Comparison of ENCODE assay signal across 23 cellular contexts in the genomic region with DNA sequence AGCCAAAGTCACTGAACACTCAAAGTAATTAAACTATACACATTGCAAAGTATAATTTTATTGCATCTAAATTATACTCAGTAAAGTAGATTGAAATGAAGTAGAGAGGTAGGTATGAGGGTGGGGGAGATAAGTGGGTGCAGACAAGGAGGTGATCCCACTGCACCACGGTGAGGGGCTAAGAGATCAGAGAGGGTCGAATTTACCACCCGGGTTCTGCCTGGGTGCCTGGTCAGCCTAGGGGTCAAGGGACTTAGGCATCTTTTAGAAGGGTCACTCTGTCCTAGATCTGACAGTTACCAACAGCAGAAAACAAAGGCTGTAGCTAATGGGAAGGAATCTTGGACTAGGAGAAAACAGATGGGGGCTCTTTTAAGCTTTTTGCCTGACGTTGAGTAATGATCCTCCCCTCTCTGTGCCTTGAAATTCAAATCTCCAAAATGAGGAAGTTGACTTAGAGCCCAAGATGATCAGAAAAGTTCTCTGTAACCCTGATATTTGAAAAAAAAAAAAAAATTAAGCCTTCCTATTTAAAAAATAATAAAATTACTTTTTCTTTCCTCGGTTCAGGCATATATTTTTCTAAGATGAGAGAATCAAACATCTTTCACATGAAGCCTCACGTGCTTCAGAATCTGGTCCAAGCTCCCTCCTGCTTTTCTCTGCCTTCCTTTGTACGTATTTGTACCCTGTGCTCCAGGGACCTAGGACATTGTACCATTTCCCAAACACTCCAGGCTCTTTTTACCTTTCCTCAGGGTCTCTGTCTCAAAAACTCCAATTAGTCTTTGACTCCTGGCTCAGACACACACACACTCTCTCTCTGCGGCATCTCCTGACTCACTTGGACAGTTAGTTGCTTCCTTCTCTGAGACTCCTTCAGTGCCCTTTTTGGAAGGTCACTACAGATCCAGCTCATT.
DNase-seq lines count a peak whose midpoint lies in the region; ATAC-seq, FAIRE-seq and TF ChIP-seq lines count a peak whose summit lies in the region.
"Had no signal": no experiment of that assay in that cellular context is flagged by ENCODE, and none has a peak within 500 bp of the region (broad histone marks: within the 10 kb centered on the region; RNA-seq: fewer than 3 reads in every experiment).

No MANE protein-coding gene starts in this region.

- POLR2A ChIA-PET in K562 (lab: Yijun Ruan, JAX): interaction anchor here (0.6 kb wide), 1 partner anchor 15 kb away, joined by 3 read pairs; no protein-coding TSS in a partner anchor

- H4K20me1 ChIP-seq in Karpas-422 (ENCODE audit: insufficient read depth, low read depth, low read length) (no peaks in the 10 kb centered on the region), K562 (replicated peaks; ENCODE audit: control insufficient read depth, insufficient read depth, low read length) (no peaks in the 10 kb centered on the region)

- ATAC-seq in K562: no peak
- no peak for ATAC-seq in HG02981 (IDR thresholded peaks at IDR 0.05; ENCODE audit: unreplicated experiment)
- ATAC-seq: HCT116, HepG2 had no signal

- no peaks in the 10 kb centered on the region for H3K9me2 ChIP-seq in Karpas-422 (replicated peaks; ENCODE audit: insufficient read depth, low read length)
- H3K9me2 ChIP-seq: SK-N-SH had no signal

- in situ Hi-C loops in K562 (cut with MboI): no loop called here

- TF ChIP-seq RAD21 in K562 (CRISPR knock-in tag; conservative IDR thresholded peaks at IDR 0.05 in 1 of 2, IDR thresholded peaks at IDR 0.05 in 1 of 2): no peak

- no peaks in the 10 kb centered on the region for H3K9me3 ChIP-seq in Karpas-422 (ENCODE audit: low read length)
- no peaks in the 10 kb centered on the region for H3K9me3 ChIP-seq in K562 (replicated peaks; ENCODE audit: control insufficient read depth, insufficient read depth, low read depth, low read length)
- H3K9me3 ChIP-seq: Peyer's patch had no signal

- no peak for TF ChIP-seq CTCF in K562 (IDR thresholded peaks at IDR 0.05 in 2 of 3, conservative IDR thresholded peaks at IDR 0.05 in 1 of 3; ENCODE audit: insufficient read depth in 2 of 3, low read depth in 1 of 3, low read length in 3 of 3)

- H3K27ac ChIP-seq in Karpas-422 (ENCODE audit: low read length): no peak overlapping the region
- no peak overlapping the region for H3K27ac ChIP-seq in K562 (ENCODE audit: extremely low read depth, low read depth, low read length)
- H3K27ac ChIP-seq: Peyer's patch had no signal

- intact Hi-C loops in K562 (cut with micrococcal nuclease): no loop called here

- TF ChIP-seq POLR2A in K562 (conservative IDR thresholded peaks at IDR 0.05): no peak

- H3K79me2 ChIP-seq in Karpas-422 (ENCODE audit: low read length): no peaks in the 10 kb centered on the region
- H3K79me2 ChIP-seq in K562 (ENCODE audit: control insufficient read depth, insufficient read depth, low read length): no peaks in the 10 kb centered on the region

- no peak for TF ChIP-seq EP300 in K562 (IDR thresholded peaks at IDR 0.05; ENCODE audit: low read length)

- FAIRE-seq in K562 (lab: Jason Lieb, UNC) (no peak), RCC 7860 (lab: Jason Lieb, UNC) (no peak)
- FAIRE-seq: GM12891, HepG2 had no signal

- 2% methylated on average over 8 of the region's 8 CpGs for WGBS in K562 (ENCODE audit: insufficient coverage, low coverage, missing lambda C conversion rate)

- H3K4me3 ChIP-seq in Karpas-422 (ENCODE audit: low read length) (no peak overlapping the region), K562 (no peak overlapping the region)
- H3K4me3 ChIP-seq: Peyer's patch had no signal

- H2AFZ ChIP-seq in Karpas-422 (ENCODE audit: low read length) (no peak overlapping the region), K562 (ENCODE audit: low read depth, low read length) (no peak overlapping the region)

- peaks cover 12% of the 10 kb centered on the region for H3K4me1 ChIP-seq in Karpas-422 (ENCODE audit: low read length)
- no peaks in the 10 kb centered on the region for H3K4me1 ChIP-seq in K562 (replicated peaks in 1 of 2; ENCODE audit: control insufficient read depth in 2 of 2, insufficient read depth in 2 of 2, low read length in 2 of 2)
- H3K4me1 ChIP-seq: Peyer's patch had no signal

- DNase-seq in Karpas-422 (peak; percentile 46), NCI-H82 (lab: John Stamatoyannopoulos, UW) (peak; percentile 57), K562 (ENCODE audit: extremely low read depth in 1 of 4, low spot score in 3 of 4) (no peak), RCC 7860 (ENCODE audit: low spot score) (no peak), SIG-M5 (lab: John Stamatoyannopoulos, UW) (no peak)
- DNase-seq in NK-92 treated with Interleukin-12 subunit alpha and Interleukin-12 subunit beta, amount 100 ng/mL, for 24 hours (lab: John Stamatoyannopoulos, UW): no peak
- DNase-seq: Calu3, DMS79 treated with DMSO at 0.1 percent for 48 hours, GF-D8, MM.1S, NCI-H1105, NCI-H1436 treated with DMSO at 0.1 percent for 48 hours, NCI-H187 treated with DMSO at 0.1 percent for 48 hours, NCI-H2107, NCI-H446, NCI-H524 treated with DMSO at 0.1 percent for 48 hours, Peyer's patch, SK-N-SH, T-helper 2 cell had no signal

- CTCF ChIA-PET in K562 (lab: Yijun Ruan, JAX; ENCODE audit: low intra/inter-chr PET ratio): interaction anchor here (0.7 kb wide), 1 partner anchor 18 kb away, joined by 6 read pairs; no protein-coding TSS in a partner anchor

- H3K9ac ChIP-seq in Karpas-422 (ENCODE audit: low read length) (no peak overlapping the region), K562 (ENCODE audit: insufficient read depth in 1 of 2, low read depth in 2 of 2, low read length in 2 of 2) (no peak overlapping the region)
- H3K9ac ChIP-seq: SK-N-SH had no signal

- no peak overlapping the region for H3K4me2 ChIP-seq in Karpas-422 (ENCODE audit: low read depth, low read length, poor library complexity, severe bottlenecking)
- no peak overlapping the region for H3K4me2 ChIP-seq in K562 (ENCODE audit: insufficient read depth, low read length)
- H3K4me2 ChIP-seq: SK-N-SH had no signal

- H3K36me3 ChIP-seq in Karpas-422 (ENCODE audit: insufficient read depth, low read length) (no peaks in the 10 kb centered on the region), K562 (ENCODE audit: control insufficient read depth, insufficient read depth, low read length) (no peaks in the 10 kb centered on the region)
- H3K36me3 ChIP-seq: Peyer's patch had no signal

- no TSS peak for BruUV-seq in K562 (replicated peaks; lab: Mats Ljungman, UMichigan)

- H3K27me3 ChIP-seq in Karpas-422 (ENCODE audit: low read length) (no peaks in the 10 kb centered on the region), K562 (ENCODE audit: control insufficient read depth in 2 of 2, insufficient read depth in 2 of 2, low read length in 2 of 2) (peaks cover 0 to 5% of the 10 kb centered on the region in 2 experiments; a peak in 1 of 5 replicates)
- H3K27me3 ChIP-seq: Peyer's patch had no signal

- no peaks in the 10 kb centered on the region for H3K9me1 ChIP-seq in K562 (ENCODE audit: control insufficient read depth, insufficient read depth, low read length)

TF ChIP-seq in K562, 482 proteins besides CTCF, POLR2A, EP300 and RAD21 (continues in another document):
- TF ChIP-seq ZNF707 (CRISPR knock-in tag; conservative IDR thresholded peaks at IDR 0.05) (no peak), HCFC1 (IDR thresholded peaks at IDR 0.05; ENCODE audit: low read depth, low read length) (no peak), MEIS2 (IDR thresholded peaks at IDR 0.05; ENCODE audit: partially characterized antibody) (peak; percentile 55)
- TF ChIP-seq, protein P1, sequence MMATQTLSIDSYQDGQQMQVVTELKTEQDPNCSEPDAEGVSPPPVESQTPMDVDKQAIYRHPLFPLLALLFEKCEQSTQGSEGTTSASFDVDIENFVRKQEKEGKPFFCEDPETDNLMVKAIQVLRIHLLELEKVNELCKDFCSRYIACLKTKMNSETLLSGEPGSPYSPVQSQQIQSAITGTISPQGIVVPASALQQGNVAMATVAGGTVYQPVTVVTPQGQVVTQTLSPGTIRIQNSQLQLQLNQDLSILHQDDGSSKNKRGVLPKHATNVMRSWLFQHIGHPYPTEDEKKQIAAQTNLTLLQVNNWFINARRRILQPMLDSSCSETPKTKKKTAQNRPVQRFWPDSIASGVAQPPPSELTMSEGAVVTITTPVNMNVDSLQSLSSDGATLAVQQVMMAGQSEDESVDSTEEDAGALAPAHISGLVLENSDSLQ (IDR thresholded peaks at IDR 0.05): peak; percentile 55; the same call in 1 of the 2 replicates
- TF ChIP-seq, protein P2, sequence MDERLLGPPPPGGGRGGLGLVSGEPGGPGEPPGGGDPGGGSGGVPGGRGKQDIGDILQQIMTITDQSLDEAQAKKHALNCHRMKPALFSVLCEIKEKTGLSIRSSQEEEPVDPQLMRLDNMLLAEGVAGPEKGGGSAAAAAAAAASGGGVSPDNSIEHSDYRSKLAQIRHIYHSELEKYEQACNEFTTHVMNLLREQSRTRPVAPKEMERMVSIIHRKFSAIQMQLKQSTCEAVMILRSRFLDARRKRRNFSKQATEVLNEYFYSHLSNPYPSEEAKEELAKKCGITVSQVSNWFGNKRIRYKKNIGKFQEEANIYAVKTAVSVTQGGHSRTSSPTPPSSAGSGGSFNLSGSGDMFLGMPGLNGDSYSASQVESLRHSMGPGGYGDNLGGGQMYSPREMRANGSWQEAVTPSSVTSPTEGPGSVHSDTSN (CRISPR knock-in tag; IDR thresholded peaks at IDR 0.05; ENCODE audit: low read depth): no peak
- TF ChIP-seq, protein P2 (tag; conservative IDR thresholded peaks at IDR 0.05; ENCODE audit: low read depth): 0 out of 2 replicates have a peak, but pooled peaks have one; percentile 12

Comparison
In these comparisons a context has a peak if more than half of its experiments do, and no peak if none do; other contexts are left out.
1. DNase-seq: peak in Karpas-422 (single experiment) and NCI-H82 (single experiment); none in K562 (0 of 4), RCC 7860 (single experiment), SIG-M5 (single experiment) and NK-92 treated with Interleukin-12 subunit alpha and Interleukin-12 subunit beta, amount 100 ng/mL, for 24 hours (single experiment).